Comparison of ENCODE assay signal across 2 cellular contexts in genomic region chr13:28616047-28616446, GRCh38. TPM values are rescaled to one million over a fixed set of nuclear protein-coding genes. Genes with fewer than 3 reads are reported as not detected.
DNase-seq lines count a peak whose midpoint lies in the region; ATAC-seq, FAIRE-seq and TF ChIP-seq lines count a peak whose summit lies in the region.
"Not testable (repeated sequence)": the region's sequence is repeated elsewhere in the genome, so short reads cannot be mapped to it uniquely, and the experiment has no call there.

No MANE protein-coding gene starts in this region.

- H3K9me1 ChIP-seq in K562 (ENCODE audit: control insufficient read depth, insufficient read depth, low read length), result not testable (repeated sequence)

- ATAC-seq in K562, result not testable (repeated sequence)

- H3K4me2 ChIP-seq in K562 (ENCODE audit: insufficient read depth, low read length), result not testable (repeated sequence)

- H3K27me3 ChIP-seq in K562 (ENCODE audit: control insufficient read depth in 2 of 2, insufficient read depth in 2 of 2, low read length in 2 of 2), result not testable (repeated sequence)

- not testable (repeated sequence) for TF ChIP-seq CTCF in HEK293 (tag by site-specific recombination; IDR thresholded peaks at IDR 0.05); K562 (IDR thresholded peaks at IDR 0.05 in 2 of 3, conservative IDR thresholded peaks at IDR 0.05 in 1 of 3; ENCODE audit: insufficient read depth in 2 of 3, low read depth in 1 of 3, low read length in 3 of 3)

- not testable (repeated sequence) for H3K4me3 ChIP-seq in HEK293 (ENCODE audit: low read depth, low read length); K562

- not testable (repeated sequence) for FAIRE-seq in K562 (lab: Jason Lieb, UNC)

- WGBS in K562 (ENCODE audit: insufficient coverage, low coverage, missing lambda C conversion rate), result 45% methylated on average over 2 of the region's 2 CpGs

- not testable (repeated sequence) for TF ChIP-seq POLR2A in K562 (conservative IDR thresholded peaks at IDR 0.05)

- not testable (repeated sequence) for H3K27ac ChIP-seq in HEK293 (ENCODE audit: extremely low read depth, low read depth, low read length); K562 (ENCODE audit: extremely low read depth, low read depth, low read length)

- intact Hi-C loops in K562 (cut with micrococcal nuclease), result not testable (repeated sequence)

- TF ChIP-seq EP300 in K562 (IDR thresholded peaks at IDR 0.05; ENCODE audit: low read length), result not testable (repeated sequence)

- not testable (repeated sequence) for BruUV-seq in K562 (replicated peaks; lab: Mats Ljungman, UMichigan)

- DNase-seq in K562 (ENCODE audit: extremely low read depth in 1 of 4, low spot score in 3 of 4), result not testable (repeated sequence)

- not testable (repeated sequence) for H3K9ac ChIP-seq in K562 (ENCODE audit: insufficient read depth in 1 of 2, low read depth in 2 of 2, low read length in 2 of 2)

- not testable (repeated sequence) for TF ChIP-seq RAD21 in K562 (CRISPR knock-in tag; conservative IDR thresholded peaks at IDR 0.05 in 1 of 2, IDR thresholded peaks at IDR 0.05 in 1 of 2)

- POLR2A ChIA-PET in HEK293 (lab: Yijun Ruan, JAX); K562 (lab: Yijun Ruan, JAX): not testable (repeated sequence)

- CTCF ChIA-PET in HEK293 (lab: Yijun Ruan, JAX); K562 (lab: Yijun Ruan, JAX; ENCODE audit: low intra/inter-chr PET ratio): not testable (repeated sequence)

- in situ Hi-C loops in K562 (cut with MboI), result not testable (repeated sequence)

- H2AFZ ChIP-seq in K562 (ENCODE audit: low read depth, low read length), result not testable (repeated sequence)

- H3K9me3 ChIP-seq in HEK293 (ENCODE audit: control insufficient read depth, insufficient read depth, low read depth, low read length); K562 (replicated peaks; ENCODE audit: control insufficient read depth, insufficient read depth, low read depth, low read length): not testable (repeated sequence)

- not testable (repeated sequence) for H4K20me1 ChIP-seq in K562 (replicated peaks; ENCODE audit: control insufficient read depth, insufficient read depth, low read length)

- H3K36me3 ChIP-seq in HEK293 (ENCODE audit: control insufficient read depth in 2 of 2, insufficient read depth in 1 of 2, low read length in 2 of 2); K562 (ENCODE audit: control insufficient read depth, insufficient read depth, low read length): not testable (repeated sequence)

- not testable (repeated sequence) for H3K79me2 ChIP-seq in K562 (ENCODE audit: control insufficient read depth, insufficient read depth, low read length)

- H3K4me1 ChIP-seq in HEK293 (ENCODE audit: control insufficient read depth, insufficient read depth, low read length), result not testable (repeated sequence)
- peaks cover 0 to 22% of the 10 kb centered on the region in 2 experiments; a peak in 3 of 5 replicates for H3K4me1 ChIP-seq in K562 (replicated peaks in 1 of 2; ENCODE audit: control insufficient read depth in 2 of 2, insufficient read depth in 2 of 2, low read length in 2 of 2)

TF ChIP-seq in HEK293, 187 proteins besides CTCF, POLR2A, EP300 and RAD21:
- TF ChIP-seq ZNF146 (tag by site-specific recombination; IDR thresholded peaks at IDR 0.05), result peak; percentile 92

TF ChIP-seq in K562, 482 proteins besides CTCF, POLR2A, EP300 and RAD21:
- peak; percentile 67 for TF ChIP-seq ZNF146 (CRISPR knock-in tag; IDR thresholded peaks at IDR 0.05; ENCODE audit: unreplicated experiment)

RNA-seq across cellular contexts. Expression of gene POMP, which starts 42.9 kb away (rescaled TPM):
- total RNA-seq in K562 (2011; cell fraction: chromatin; rRNA removed; ENCODE audit: low replicate concordance), result 3.7 and 7.5 TPM in 2 replicates
- total RNA-seq in K562 (2011; cell fraction: nucleolus; rRNA removed), result 5.0 and 5.7 TPM in 2 replicates
- 9.3 and 10.8 TPM in 2 replicates for total RNA-seq in K562 (2011; cell fraction: nucleoplasm; rRNA removed)
- 69.2 and 75.2 TPM in 2 replicates for total RNA-seq in K562 (2014; rRNA removed)
- 143 and 170 TPM in 2 replicates for total RNA-seq in K562 (2014; rRNA removed; fragmentation: Illumina TruSeq; extraction: Trizol)
- total RNA-seq in K562 (2015; rRNA removed; fragmentation: Illumina TruSeq; extraction: Trizol), result 117 and 127 TPM in 2 replicates
- total RNA-seq in K562 (2021), result 116 and 120 TPM in 2 replicates
- polyA plus RNA-seq in K562 (2011; rRNA removed), result 74.5 and 114 TPM in 2 replicates
- 13.9 and 38.6 TPM in 2 replicates for polyA plus RNA-seq in K562 (2011; cell fraction: cytosol; rRNA removed)
- polyA plus RNA-seq in K562 (2011; cell fraction: nucleus; rRNA removed), result 11.1 and 18.2 TPM in 2 replicates
- polyA plus RNA-seq in K562 (2012), result 122 and 246 TPM in 2 replicates
- 117 and 126 TPM in 2 replicates for polyA plus RNA-seq in K562 (2014; fragmentation: Illumina TruSeq; extraction: Trizol)
- polyA plus RNA-seq in K562 (2014; fragmentation: Nextera tagmentation; extraction: Ambion mirVana), result 100 to 1,000 TPM; 506 to 647 TPM
- polyA plus RNA-seq in K562 (2014; rRNA removed), result 118 and 126 TPM in 2 replicates
- polyA minus RNA-seq in K562 (2011; rRNA and poly(A)+ RNA removed), result 118 and 135 TPM in 2 replicates
- polyA minus RNA-seq in K562 (2011; cell fraction: cytosol; rRNA and poly(A)+ RNA removed), result 27.0 and 34.8 TPM in 2 replicates
- 5.5 and 15.0 TPM in 2 replicates for polyA minus RNA-seq in K562 (2011; cell fraction: nucleus; rRNA and poly(A)+ RNA removed)
